15 cellular contexts compared by ENCODE assay signal in the genomic region with DNA sequence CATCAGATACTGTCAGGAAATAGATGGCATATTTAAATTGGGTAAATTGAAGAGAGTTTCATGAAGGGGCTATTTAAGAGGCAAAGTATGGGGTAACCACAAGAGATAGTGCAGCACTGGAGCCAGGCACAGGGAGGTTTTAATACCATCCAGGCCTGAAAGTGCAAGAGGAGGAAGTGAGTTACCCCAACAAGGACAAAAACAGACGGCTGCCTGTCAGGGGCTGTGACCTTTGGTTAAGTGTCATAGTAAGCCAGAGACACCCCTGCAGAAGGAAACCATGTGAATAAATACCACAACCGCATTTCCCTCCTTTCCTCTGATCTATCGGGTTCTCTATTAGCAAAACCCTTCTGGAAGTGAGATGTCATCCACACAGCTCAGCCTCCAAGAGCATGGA.
DNase-seq lines count a peak whose midpoint lies in the region; ATAC-seq and TF ChIP-seq lines count a peak whose summit lies in the region.
"Had no signal": no experiment of that assay in that cellular context is flagged by ENCODE, and none has a peak within 500 bp of the region (broad histone marks: within the 10 kb centered on the region; RNA-seq: fewer than 3 reads in every experiment).

No MANE protein-coding gene starts in this region.

- DNase-seq in CD1c-positive myeloid dendritic cell (ENCODE audit: extremely low spot score) (peak; percentile 39), Kasumi-1 (lab: John Stamatoyannopoulos, UW) (peak; percentile 88 to 89), SW480 (ENCODE audit: low spot score) (peak; percentile 36), hippocampal formation (lab: John Stamatoyannopoulos, UW) (peak; percentile 11 to 13), cerebellar cortex (ENCODE audit: low spot score) (no peak), NCI-H2029 (lab: John Stamatoyannopoulos, UW) (no peak), OCI-LY7 (ENCODE audit: low spot score) (no peak)
- DNase-seq: activated T-cell treated with anti-CD3 and anti-CD28 coated beads, Interleukin-2, amount 50 U/mL, for 48 hours; DMS53; glutamatergic neuron; HFFc6; MG63; SK-N-SH; spleen had no signal

- H3K36me3 ChIP-seq in OCI-LY7 (ENCODE audit: insufficient read depth, low read length) = no peaks in the 10 kb centered on the region
- H3K36me3 ChIP-seq: MG63, spleen had no signal

- H4K20me1 ChIP-seq in OCI-LY7 (ENCODE audit: insufficient read depth, low read length) = no peaks in the 10 kb centered on the region

- H3K4me1 ChIP-seq in OCI-LY7 (ENCODE audit: insufficient read depth, low read length, poor library complexity, severe bottlenecking) = no peaks in the 10 kb centered on the region

- no peak overlapping the region for H3K27ac ChIP-seq in OCI-LY7 (ENCODE audit: low read depth, low read length, poor library complexity, severe bottlenecking)
- H3K27ac ChIP-seq: spleen had no signal

- BruUV-seq in OCI-LY7 (replicated peaks; lab: Mats Ljungman, UMichigan) = no TSS peak

- no peak overlapping the region for H3K4me2 ChIP-seq in OCI-LY7 (ENCODE audit: low read length)
- H3K4me2 ChIP-seq: SK-N-SH had no signal

- no peak for TF ChIP-seq CTCF in OCI-LY7 (conservative IDR thresholded peaks at IDR 0.05; ENCODE audit: low read length)

- intact Hi-C loops in OCI-LY7 (cut with micrococcal nuclease; ENCODE audit: unreplicated experiment) = no loop called here

- H2AFZ ChIP-seq in OCI-LY7 (ENCODE audit: low read length) = no peak overlapping the region

- no peaks in the 10 kb centered on the region for H3K9me3 ChIP-seq in OCI-LY7 (ENCODE audit: low read length)
- H3K9me3 ChIP-seq: MG63, SK-N-SH, spleen had no signal

- POLR2A ChIA-PET in OCI-LY7 (lab: Charles Lee) = interaction anchor here (0.6 kb wide), 1 partner anchor 43 kb away, joined by 3 read pairs; no protein-coding TSS in a partner anchor

- no peaks in the 10 kb centered on the region for H3K79me2 ChIP-seq in OCI-LY7 (ENCODE audit: insufficient read depth, low read depth, low read length)

- H3K4me3 ChIP-seq in OCI-LY7 (ENCODE audit: low read depth, low read length, poor library complexity, severe bottlenecking) = no peak overlapping the region
- H3K4me3 ChIP-seq: MG63, spleen had no signal

- ATAC-seq in HG03520 (IDR thresholded peaks at IDR 0.05; ENCODE audit: unreplicated experiment) = no peak

- H3K9me2 ChIP-seq in OCI-LY7 (ENCODE audit: insufficient read depth, low read length) = no peaks in the 10 kb centered on the region
- H3K9me2 ChIP-seq: SK-N-SH had no signal

- CTCF ChIA-PET in OCI-LY7 (lab: Charles Lee; ENCODE audit: unreplicated experiment) = no interaction called here

Comparison
In these comparisons a context has a peak if more than half of its experiments do, and no peak if none do; other contexts are left out.
1. DNase-seq: peak in CD1c-positive myeloid dendritic cell (single experiment), Kasumi-1 (2 of 2), SW480 (single experiment) and hippocampal formation (2 of 2); none in cerebellar cortex (single experiment), NCI-H2029 (single experiment) and OCI-LY7 (single experiment).